In the genomic region with DNA sequence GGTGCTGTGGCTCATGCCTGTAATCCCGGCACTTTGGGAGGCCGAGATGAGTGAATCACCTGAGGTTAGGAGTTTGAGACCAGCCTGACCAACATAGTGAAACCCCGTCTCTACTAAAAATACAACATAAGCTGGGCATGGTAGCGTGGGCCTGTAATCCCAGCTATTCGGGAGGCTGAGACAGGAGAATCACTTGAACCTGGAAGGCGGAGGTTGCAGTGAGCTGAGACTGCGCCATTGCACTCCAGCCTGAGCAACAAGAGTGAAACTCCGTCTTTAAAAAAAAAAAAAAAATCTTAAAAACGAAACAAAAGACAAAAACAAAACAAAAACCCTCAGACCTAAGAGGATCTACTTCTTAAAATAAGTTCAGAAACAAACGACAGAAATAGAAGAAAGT, we compare ENCODE assay signal across 7 cellular contexts. TPM values are rescaled to one million over a fixed set of nuclear protein-coding genes. Genes with fewer than 3 reads are reported as not detected.
A peak's percentile ranks its signal among the peaks of the same experiment; 100 is the strongest.
DNase-seq lines count a peak whose midpoint lies in the region; ATAC-seq lines count a peak whose summit lies in the region.
"Not testable (repeated sequence)": the region's sequence is repeated elsewhere in the genome, so short reads cannot be mapped to it uniquely, and the experiment has no call there.

No MANE protein-coding gene starts in this region.

- H3K27me3 Mint-ChIP-seq in CD4-positive, alpha-beta memory T cell; T-helper 1 cell treated with Interleukin-12 subunit alpha and Interleukin-12 subunit beta and Interleukin-4 antibody, amounts not matched to agents 30 μg/mL and 1 μg/mL, for 36 hours (ENCODE audit: low read depth); activated CD4-positive, alpha-beta T cell treated with anti-CD3 and anti-CD28 coated beads, Interleukin-2, amount 10 ng/mL, durations not matched to agents 7 days and 5 days; activated T-cell treated with anti-CD3 and anti-CD28 coated beads, Interleukin-2, amount 50 U/mL, for 4 hours (ENCODE audit: low read depth); activated naive CD4-positive, alpha-beta T cell treated with anti-CD3 and anti-CD28 coated beads, Interleukin-2, amount 10 ng/mL, durations not matched to agents 7 days and 5 days; effector memory CD8-positive, alpha-beta T cell: not testable (repeated sequence)

- POLR2A ChIA-PET in CD4-positive, alpha-beta memory T cell (lab: Charles Lee; ENCODE audit: partially characterized antibody), result interaction anchor here (0.7 to 9.7 kb wide), 26 partner anchors 10 to 128 kb away, joined by 3 to 143 read pairs (median 8); a partner anchor contains a TSS
- POLR2A ChIA-PET in activated CD4-positive, alpha-beta T cell treated with anti-CD3 and anti-CD28 coated beads, Interleukin-2, amount 10 ng/mL, durations not matched to agents 7 days and 5 days (lab: Charles Lee), result interaction anchor here (0.6 to 1.1 kb wide), 2 partner anchors 64 to 81 kb away, joined by 3 to 5 read pairs; no protein-coding TSS in a partner anchor

- ATAC-seq in activated T-cell treated with anti-CD3 and anti-CD28 coated beads, Interleukin-2, amount 50 U/mL, for 4 hours, result peak; percentile 52 to 53
- ATAC-seq in effector memory CD8-positive, alpha-beta T cell (replicated peaks), result peak; percentile 56

- not testable (repeated sequence) for H3K9me3 ChIP-seq in CD4-positive, alpha-beta memory T cell (ENCODE audit: control insufficient read depth in 1 of 2, low read length in 2 of 2)

- H3K4me1 Mint-ChIP-seq in CD4-positive, alpha-beta memory T cell, result peaks cover 36 to 84% (median 54%) of the 10 kb centered on the region in 4 donors
- H3K4me1 Mint-ChIP-seq in T-helper 1 cell treated with Interleukin-12 subunit alpha and Interleukin-12 subunit beta and Interleukin-4 antibody, amounts not matched to agents 30 μg/mL and 1 μg/mL, for 36 hours (ENCODE audit: low read depth), result peaks cover 43% of the 10 kb centered on the region
- H3K4me1 Mint-ChIP-seq in activated CD4-positive, alpha-beta T cell treated with anti-CD3 and anti-CD28 coated beads, Interleukin-2, amount 10 ng/mL, durations not matched to agents 7 days and 5 days, result peaks cover 59% of the 10 kb centered on the region
- peaks cover 56% of the 10 kb centered on the region for H3K4me1 Mint-ChIP-seq in activated T-cell treated with anti-CD3 and anti-CD28 coated beads, Interleukin-2, amount 50 U/mL, for 4 hours (ENCODE audit: low read depth)
- peaks cover 45% of the 10 kb centered on the region for H3K4me1 Mint-ChIP-seq in activated naive CD4-positive, alpha-beta T cell treated with anti-CD3 and anti-CD28 coated beads, Interleukin-2, amount 10 ng/mL, durations not matched to agents 7 days and 5 days
- peaks cover 24 to 42% of the 10 kb centered on the region in 2 donors for H3K4me1 Mint-ChIP-seq in effector memory CD8-positive, alpha-beta T cell (ENCODE audit: low read depth in 2 of 2)

- peaks cover 59% of the 10 kb centered on the region for H3K4me1 ChIP-seq in CD4-positive, alpha-beta memory T cell (ENCODE audit: insufficient read depth, low read length)

- H3K27me3 ChIP-seq in CD4-positive, alpha-beta memory T cell (ENCODE audit: insufficient read depth, low read length), result not testable (repeated sequence)

- H3K27ac Mint-ChIP-seq in CD4-positive, alpha-beta memory T cell, result peak overlapping the region; percentile 94 to 98 (median 97)
- H3K27ac Mint-ChIP-seq in T-helper 1 cell treated with Interleukin-12 subunit alpha and Interleukin-12 subunit beta and Interleukin-4 antibody, amounts not matched to agents 30 μg/mL and 1 μg/mL, for 36 hours, result peak overlapping the region; percentile 90
- H3K27ac Mint-ChIP-seq in activated CD4-positive, alpha-beta T cell treated with anti-CD3 and anti-CD28 coated beads, Interleukin-2, amount 10 ng/mL, durations not matched to agents 7 days and 5 days, result peak overlapping the region; percentile 87
- peak overlapping the region; percentile 90 for H3K27ac Mint-ChIP-seq in activated naive CD4-positive, alpha-beta T cell treated with anti-CD3 and anti-CD28 coated beads, Interleukin-2, amount 10 ng/mL, durations not matched to agents 7 days and 5 days
- H3K27ac Mint-ChIP-seq in effector memory CD8-positive, alpha-beta T cell, result peak overlapping the region; percentile 97

- intact Hi-C loops in CD4-positive, alpha-beta memory T cell (cut with micrococcal nuclease), result loop anchor here (1.0 to 2.0 kb wide), 6 partner anchors 14 to 101 kb away; a partner anchor contains a TSS

- peaks cover 39% of the 10 kb centered on the region for H3K36me3 ChIP-seq in CD4-positive, alpha-beta memory T cell (ENCODE audit: insufficient read depth, low read length)

- H3K4me3 Mint-ChIP-seq in CD4-positive, alpha-beta memory T cell, result peak overlapping the region; percentile 78 to 91 (median 85)
- H3K4me3 Mint-ChIP-seq in T-helper 1 cell treated with Interleukin-12 subunit alpha and Interleukin-12 subunit beta and Interleukin-4 antibody, amounts not matched to agents 30 μg/mL and 1 μg/mL, for 36 hours, result peak overlapping the region; percentile 72
- H3K4me3 Mint-ChIP-seq in activated CD4-positive, alpha-beta T cell treated with anti-CD3 and anti-CD28 coated beads, Interleukin-2, amount 10 ng/mL, durations not matched to agents 7 days and 5 days, result peak overlapping the region; percentile 46
- H3K4me3 Mint-ChIP-seq in activated T-cell treated with anti-CD3 and anti-CD28 coated beads, Interleukin-2, amount 50 U/mL, for 4 hours, result peak overlapping the region; percentile 71
- H3K4me3 Mint-ChIP-seq in activated naive CD4-positive, alpha-beta T cell treated with anti-CD3 and anti-CD28 coated beads, Interleukin-2, amount 10 ng/mL, durations not matched to agents 7 days and 5 days, result peak overlapping the region; percentile 57
- H3K4me3 Mint-ChIP-seq in effector memory CD8-positive, alpha-beta T cell, result peak overlapping the region; percentile 75 to 83

- peaks cover 54 to 68% of the 10 kb centered on the region in 2 donors for H3K36me3 Mint-ChIP-seq in CD4-positive, alpha-beta memory T cell
- H3K36me3 Mint-ChIP-seq in T-helper 1 cell treated with Interleukin-12 subunit alpha and Interleukin-12 subunit beta and Interleukin-4 antibody, amounts not matched to agents 30 μg/mL and 1 μg/mL, for 36 hours (ENCODE audit: low read depth), result peaks cover 70% of the 10 kb centered on the region
- H3K36me3 Mint-ChIP-seq in activated CD4-positive, alpha-beta T cell treated with anti-CD3 and anti-CD28 coated beads, Interleukin-2, amount 10 ng/mL, durations not matched to agents 7 days and 5 days (ENCODE audit: low read depth), result peaks cover 85% of the 10 kb centered on the region
- peaks cover 41% of the 10 kb centered on the region for H3K36me3 Mint-ChIP-seq in activated T-cell treated with anti-CD3 and anti-CD28 coated beads, Interleukin-2, amount 50 U/mL, for 4 hours (ENCODE audit: insufficient read depth)
- peaks cover 82% of the 10 kb centered on the region for H3K36me3 Mint-ChIP-seq in activated naive CD4-positive, alpha-beta T cell treated with anti-CD3 and anti-CD28 coated beads, Interleukin-2, amount 10 ng/mL, durations not matched to agents 7 days and 5 days
- H3K36me3 Mint-ChIP-seq in effector memory CD8-positive, alpha-beta T cell (ENCODE audit: insufficient read depth), result peaks cover 75% of the 10 kb centered on the region

- peak overlapping the region; percentile 74 for H3K27ac ChIP-seq in CD4-positive, alpha-beta memory T cell (ENCODE audit: low read depth, low read length)

- not testable (repeated sequence) for H3K9me3 Mint-ChIP-seq in CD4-positive, alpha-beta memory T cell; T-helper 1 cell treated with Interleukin-12 subunit alpha and Interleukin-12 subunit beta and Interleukin-4 antibody, amounts not matched to agents 30 μg/mL and 1 μg/mL, for 36 hours; activated CD4-positive, alpha-beta T cell treated with anti-CD3 and anti-CD28 coated beads, Interleukin-2, amount 10 ng/mL, durations not matched to agents 7 days and 5 days; activated T-cell treated with anti-CD3 and anti-CD28 coated beads, Interleukin-2, amount 50 U/mL, for 4 hours; activated naive CD4-positive, alpha-beta T cell treated with anti-CD3 and anti-CD28 coated beads, Interleukin-2, amount 10 ng/mL, durations not matched to agents 7 days and 5 days; effector memory CD8-positive, alpha-beta T cell

- CTCF ChIA-PET in CD4-positive, alpha-beta memory T cell (lab: Charles Lee; ENCODE audit: partially characterized antibody), result interaction anchor here (0.7 to 9.4 kb wide), 28 partner anchors 11 to 117 kb away, joined by 3 to 148 read pairs (median 8); a partner anchor contains a TSS
- CTCF ChIA-PET in activated CD4-positive, alpha-beta T cell treated with anti-CD3 and anti-CD28 coated beads, Interleukin-2, amount 10 ng/mL, durations not matched to agents 7 days and 5 days (lab: Charles Lee), result interaction anchor here (0.6 to 2.6 kb wide), 11 partner anchors 10 to 94 kb away, joined by 3 to 14 read pairs (median 6); a partner anchor contains a TSS
- CTCF ChIA-PET in activated naive CD4-positive, alpha-beta T cell treated with anti-CD3 and anti-CD28 coated beads, Interleukin-2, amount 10 ng/mL, durations not matched to agents 7 days and 5 days (lab: Charles Lee), result interaction anchor here (0.8 to 3.1 kb wide), 12 partner anchors 8 to 101 kb away, joined by 3 to 17 read pairs (median 6); a partner anchor contains a TSS

- H3K4me3 ChIP-seq in CD4-positive, alpha-beta memory T cell (ENCODE audit: low read length in 2 of 2), result peak overlapping the region; percentile 26 to 38

- peak; percentile 60 to 71 (median 63) for DNase-seq in CD4-positive, alpha-beta memory T cell
- not testable (repeated sequence) for DNase-seq in activated CD4-positive, alpha-beta T cell treated with anti-CD3 and anti-CD28 coated beads, Interleukin-2, amount 10 ng/mL, durations not matched to agents 7 days and 5 days; activated T-cell treated with anti-CD3 and anti-CD28 coated beads, Interleukin-2, amount 50 U/mL, for 4 hours
- DNase-seq in activated naive CD4-positive, alpha-beta T cell treated with anti-CD3 and anti-CD28 coated beads, Interleukin-2, amount 10 ng/mL, durations not matched to agents 7 days and 5 days, result peak; percentile 34
- DNase-seq in effector memory CD8-positive, alpha-beta T cell, result peak in 1 of 3 experiments; percentile 40
- peak; percentile 18 to 43 for DNase-seq in stimulated activated CD4-positive, alpha-beta T cell treated with anti-CD3 and anti-CD28 coated beads, Interleukin-2, amount 100 ng/mL, for 24 hours

RNA-seq across cellular contexts. Expression of a gene that starts 16.7 kb away (rescaled TPM):
- 10 to 100 TPM; 35.5 to 35.8 TPM for total RNA-seq in CD4-positive, alpha-beta memory T cell
- polyA plus RNA-seq in CD4-positive, alpha-beta memory T cell, result 10 to 100 TPM; 51.2 to 60.4 TPM
- total RNA-seq in activated CD4-positive, alpha-beta T cell treated with anti-CD3 and anti-CD28 coated beads, Interleukin-2, amount 10 ng/mL, durations not matched to agents 7 days and 5 days, result 10 to 100 TPM; 39.7 to 41.1 TPM
- 10 to 100 TPM; 35.2 to 77.9 (median 58.8) TPM for total RNA-seq in activated T-cell treated with anti-CD3 and anti-CD28 coated beads, Interleukin-2, amount 50 U/mL, for 4 hours
